In the genomic region with DNA sequence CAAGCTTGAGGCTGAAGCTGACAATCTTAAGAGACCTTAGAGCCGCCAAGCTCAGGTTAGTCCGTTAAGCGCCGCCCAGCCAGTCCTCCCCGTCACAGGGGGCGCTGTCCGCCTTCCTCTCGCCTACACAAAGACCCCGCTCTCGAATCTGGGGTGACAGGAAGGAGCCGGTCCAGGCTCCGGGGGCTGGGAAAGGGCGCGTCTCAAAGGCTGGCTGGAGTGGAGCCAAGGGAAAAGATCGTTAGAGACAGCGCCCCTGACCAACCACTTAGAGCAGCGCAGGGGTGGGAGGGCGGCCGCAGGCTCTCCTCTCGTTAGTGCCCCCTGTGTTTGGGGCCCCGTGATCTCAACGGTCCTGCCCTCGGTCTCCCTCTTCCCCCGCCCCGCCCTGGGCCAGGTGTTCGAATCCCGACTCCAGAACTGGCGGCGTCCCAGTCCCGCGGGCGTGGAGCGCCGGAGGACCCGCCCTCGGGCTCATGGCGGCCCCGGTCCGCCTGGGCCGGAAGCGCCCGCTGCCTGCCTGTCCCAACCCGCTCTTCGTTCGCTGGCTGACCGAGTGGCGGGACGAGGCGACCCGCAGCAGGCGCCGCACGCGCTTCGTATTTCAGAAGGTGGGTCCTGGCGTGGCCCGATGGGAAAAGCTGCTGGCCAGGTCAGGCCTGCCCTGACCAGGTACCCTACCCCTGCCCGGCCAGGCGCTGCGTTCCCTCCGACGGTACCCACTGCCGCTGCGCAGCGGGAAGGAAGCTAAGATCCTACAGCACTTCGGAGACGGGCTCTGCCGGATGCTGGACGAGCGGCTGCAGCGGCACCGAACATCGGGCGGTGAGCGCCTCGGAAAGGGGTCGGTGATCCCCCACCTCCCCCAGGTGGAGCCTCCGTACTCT, we compare ENCODE assay signal across 8 cellular contexts. TPM values are rescaled to one million over a fixed set of nuclear protein-coding genes. Genes with fewer than 3 reads are reported as not detected.
A peak's percentile ranks its signal among the peaks of the same experiment; 100 is the strongest.
DNase-seq lines count a peak whose midpoint lies in the region; ATAC-seq lines count a peak whose summit lies in the region.

A gene with protein sequence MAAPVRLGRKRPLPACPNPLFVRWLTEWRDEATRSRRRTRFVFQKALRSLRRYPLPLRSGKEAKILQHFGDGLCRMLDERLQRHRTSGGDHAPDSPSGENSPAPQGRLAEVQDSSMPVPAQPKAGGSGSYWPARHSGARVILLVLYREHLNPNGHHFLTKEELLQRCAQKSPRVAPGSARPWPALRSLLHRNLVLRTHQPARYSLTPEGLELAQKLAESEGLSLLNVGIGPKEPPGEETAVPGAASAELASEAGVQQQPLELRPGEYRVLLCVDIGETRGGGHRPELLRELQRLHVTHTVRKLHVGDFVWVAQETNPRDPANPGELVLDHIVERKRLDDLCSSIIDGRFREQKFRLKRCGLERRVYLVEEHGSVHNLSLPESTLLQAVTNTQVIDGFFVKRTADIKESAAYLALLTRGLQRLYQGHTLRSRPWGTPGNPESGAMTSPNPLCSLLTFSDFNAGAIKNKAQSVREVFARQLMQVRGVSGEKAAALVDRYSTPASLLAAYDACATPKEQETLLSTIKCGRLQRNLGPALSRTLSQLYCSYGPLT (plus strand): TSS at position 156 of the 887 bp plus-strand sequence. CDS start 321 bp downstream, at position 477.

- H3K27me3 ChIP-seq in HUES48 (ENCODE audit: control insufficient read depth, insufficient read depth, low read length), result no peaks in the 10 kb centered on the region
- no peaks in the 10 kb centered on the region for H3K27me3 ChIP-seq in effector memory CD4-positive, alpha-beta T cell (replicated peaks; ENCODE audit: control insufficient read depth, insufficient read depth, low read length, poor library complexity, severe bottlenecking)

- no peaks in the 10 kb centered on the region for H3K27me3 Mint-ChIP-seq in memory B cell

- DNase-seq in A172 (ENCODE audit: low spot score) (peak; percentile 97), NOMO-1 treated with dmso at 0.1 percent for 144 hours (lab: John Stamatoyannopoulos, UW; ENCODE audit: unreplicated experiment) (peak; percentile 98), memory B cell (ENCODE audit: low spot score in 2 of 2) (peak; percentile 96 to 97)
- DNase-seq in activated CD8-positive, alpha-beta memory T cell treated with anti-CD3 and anti-CD28 coated beads for 4 hours (ENCODE audit: low read depth in 2 of 2), result peak; percentile 89 to 95
- DNase-seq in effector memory CD4-positive, alpha-beta T cell, result peak; percentile 86 to 92 (median 91)
- peak; percentile 96 for DNase-seq in stimulated activated CD8-positive, alpha-beta memory T cell treated with anti-CD3 and anti-CD28 coated beads, Interleukin-12 subunit alpha, Interleukin-12 subunit beta, amount 100 ng/mL, for 1 hour (ENCODE audit: low read depth)

- peaks cover 20% of the 10 kb centered on the region for H3K36me3 Mint-ChIP-seq in memory B cell

- H3K27ac ChIP-seq in HUES48 (ENCODE audit: low read depth, low read length), result peak within 1 kb of the TSS; percentile 97
- H3K27ac ChIP-seq in effector memory CD4-positive, alpha-beta T cell (ENCODE audit: insufficient read depth, low read length, poor library complexity, severe bottlenecking), result peak within 1 kb of the TSS; percentile 86

- no peaks in the 10 kb centered on the region for H3K9me3 ChIP-seq in HUES48 (ENCODE audit: control insufficient read depth, insufficient read depth, low read length)
- H3K9me3 ChIP-seq in effector memory CD4-positive, alpha-beta T cell (ENCODE audit: control insufficient read depth, low read length), result no peaks in the 10 kb centered on the region

- ATAC-seq in GM18520 (IDR thresholded peaks at IDR 0.05; ENCODE audit: unreplicated experiment) (peak; percentile 19), memory B cell (ENCODE audit: low read depth) (peak; percentile 49)

- peak within 1 kb of the TSS; percentile 95 for H3K4me3 Mint-ChIP-seq in memory B cell

- peaks cover 45% of the 10 kb centered on the region for H3K36me3 ChIP-seq in HUES48 (ENCODE audit: control insufficient read depth, insufficient read depth, low read length)
- H3K36me3 ChIP-seq in effector memory CD4-positive, alpha-beta T cell (ENCODE audit: control insufficient read depth, insufficient read depth, low read length), result peaks cover 42% of the 10 kb centered on the region

- peak within 1 kb of the TSS; percentile 93 for H3K4me3 ChIP-seq in HUES48 (ENCODE audit: low read depth, low read length)
- H3K4me3 ChIP-seq in effector memory CD4-positive, alpha-beta T cell (ENCODE audit: insufficient read depth, low read depth, low read length, poor library complexity, severe bottlenecking), result peak within 1 kb of the TSS; percentile 96

- peaks cover 28% of the 10 kb centered on the region for H3K4me1 Mint-ChIP-seq in memory B cell

- no peaks in the 10 kb centered on the region for H3K9me3 Mint-ChIP-seq in memory B cell

- H3K27ac Mint-ChIP-seq in memory B cell, result peak within 1 kb of the TSS; percentile 88

- H3K9ac ChIP-seq in HUES48 (ENCODE audit: low read depth, low read length), result peak within 1 kb of the TSS; percentile 78

- H3K4me1 ChIP-seq in HUES48 (ENCODE audit: control insufficient read depth, insufficient read depth, low read length), result peaks cover 6% of the 10 kb centered on the region
- H3K4me1 ChIP-seq in effector memory CD4-positive, alpha-beta T cell (ENCODE audit: control insufficient read depth, insufficient read depth, low read length, poor library complexity, severe bottlenecking), result peaks cover 40% of the 10 kb centered on the region

RNA-seq across cellular contexts. Expression of the gene that starts here (rescaled TPM):
- 27.1 and 35.3 TPM in 2 replicates for total RNA-seq in A172 (2014; rRNA removed; shearing (Covaris generic))

Comparison
In these comparisons a context has a peak if more than half of its experiments do, and no peak if none do; other contexts are left out.
1. Peak in every context shown above with its lines: DNase-seq, ATAC-seq, H3K4me3 ChIP-seq and H3K27ac ChIP-seq.